Comparison of ENCODE assay signal across 8 cellular contexts in genomic region chr19:10420444-10421239, GRCh38. TPM values are rescaled to one million over a fixed set of nuclear protein-coding genes. Genes with fewer than 3 reads are reported as not detected.
DNase-seq lines count a peak whose midpoint lies in the region; ATAC-seq, FAIRE-seq and TF ChIP-seq lines count a peak whose summit lies in the region.

TSS of gene PDE4A (plus strand) at chr19:10420538. CDS start at chr19:10420765, 227 bp downstream.

- no peak within 1 kb of the TSS for H2BK120ac ChIP-seq in mesendoderm (ENCODE audit: low read depth, low read length)

- CTCF ChIA-PET in HEK293 (lab: Yijun Ruan, JAX), result interaction anchor here (0.5 to 9.1 kb wide), 9 partner anchors 9 to 1687 kb away, joined by 3 to 193 read pairs (median 4); partner anchors contain the start of gene CDC37

- H3K27ac ChIP-seq in BLaER1 treated with 17β-estradiol and CSF1 and Interleukin-3, amounts not matched to agents 10 nM and 100 nM, result peak within 1 kb of the TSS; percentile 62 to 90 (median 86)
- peak within 1 kb of the TSS; percentile 32; the same call in 1 of the 2 replicates for H3K27ac ChIP-seq in HEK293 (ENCODE audit: extremely low read depth, low read depth, low read length)
- no peak within 1 kb of the TSS for H3K27ac ChIP-seq in mesendoderm (ENCODE audit: low read depth, low read length)

- no peak for FAIRE-seq in urothelium cell line (lab: Jason Lieb, UNC)

- H3K36me3 ChIP-seq in BLaER1 treated with 17β-estradiol and CSF1 and Interleukin-3, amounts not matched to agents 10 nM and 100 nM, result no peaks in the 10 kb centered on the region
- H3K36me3 ChIP-seq in HEK293 (ENCODE audit: control insufficient read depth in 2 of 2, insufficient read depth in 1 of 2, low read length in 2 of 2), result no peaks in the 10 kb centered on the region
- no peaks in the 10 kb centered on the region for H3K36me3 ChIP-seq in mesendoderm (ENCODE audit: control insufficient read depth, insufficient read depth, low read length)

- no peak for ATAC-seq in HG02938 (IDR thresholded peaks at IDR 0.05; ENCODE audit: unreplicated experiment)

- H2BK15ac ChIP-seq in mesendoderm (replicated peaks; ENCODE audit: low read depth), result no peak within 1 kb of the TSS

- WGBS in mesendoderm (ENCODE audit: extremely low coverage, insufficient coverage, low lambda C conversion rate), result no CpG with 5 or more reads among the region's 104 CpGs

- H3K4ac ChIP-seq in mesendoderm (ENCODE audit: low read depth, low read length), result no peak within 1 kb of the TSS

- H3K79me1 ChIP-seq in mesendoderm (ENCODE audit: low read length), result no peaks in the 10 kb centered on the region

- H2BK5ac ChIP-seq in mesendoderm (ENCODE audit: low read length), result no peak within 1 kb of the TSS

- DNase-seq in T-helper 2 cell (peak in 3 of 5 experiments; percentile 42 to 88 (median 50)), cardiac fibroblast (ENCODE audit: low read depth in 2 of 2) (peak; percentile 41 to 45), mesendoderm (peak; percentile 40), urothelium cell line (ENCODE audit: low spot score) (peak; percentile 50), NCI-H1436 treated with DMSO at 0.1 percent for 48 hours (lab: John Stamatoyannopoulos, UW) (no peak)

- H3K23ac ChIP-seq in mesendoderm (ENCODE audit: low read length), result no peak within 1 kb of the TSS

- H2AK5ac ChIP-seq in mesendoderm (ENCODE audit: low read length), result no peak within 1 kb of the TSS

- H3K4me3 ChIP-seq in BLaER1 treated with 17β-estradiol and CSF1 and Interleukin-3, amounts not matched to agents 10 nM and 100 nM, result peak within 1 kb of the TSS; percentile 79 to 90 (median 84)
- H3K4me3 ChIP-seq in HEK293 (ENCODE audit: low read depth, low read length) (peak within 1 kb of the TSS; percentile 38), cardiac fibroblast (replicated peaks in 1 of 2; ENCODE audit: low read depth in 2 of 2, low read length in 2 of 2) (peak within 1 kb of the TSS; percentile 38 to 45), mesendoderm (ENCODE audit: low read length) (peak within 1 kb of the TSS; percentile 21)

- H3K56ac ChIP-seq in mesendoderm (ENCODE audit: low read length), result peak within 1 kb of the TSS; percentile 71

- H3K9ac ChIP-seq in BLaER1 treated with 17β-estradiol and CSF1 and Interleukin-3, amounts not matched to agents 10 nM and 100 nM, result peak within 1 kb of the TSS; percentile 77 to 93 (median 85)
- peak within 1 kb of the TSS; percentile 51 for H3K9ac ChIP-seq in mesendoderm (ENCODE audit: low read length)

- H3K27me3 ChIP-seq in BLaER1 treated with 17β-estradiol and CSF1 and Interleukin-3, amounts not matched to agents 10 nM and 100 nM, result peaks cover 0 to 12% (median 0%) of the 10 kb centered on the region in 11 experiments; a peak in 3 of 22 replicates
- H3K27me3 ChIP-seq in mesendoderm (ENCODE audit: insufficient read depth, low read length, poor library complexity), result peaks cover 19% of the 10 kb centered on the region

- peaks cover 0 to 54% (median 22%) of the 10 kb centered on the region in 11 experiments; a peak in 13 of 22 replicates for H4K20me1 ChIP-seq in BLaER1 treated with 17β-estradiol and CSF1 and Interleukin-3, amounts not matched to agents 10 nM and 100 nM

- no peak within 1 kb of the TSS for H4K8ac ChIP-seq in mesendoderm (ENCODE audit: low read depth, low read length)

- H4K5ac ChIP-seq in mesendoderm (ENCODE audit: low read length), result no peak within 1 kb of the TSS

- peak; percentile 85 for TF ChIP-seq CTCF in HEK293 (tag by site-specific recombination; IDR thresholded peaks at IDR 0.05)
- peak; percentile 47 for TF ChIP-seq CTCF in cardiac fibroblast (IDR thresholded peaks at IDR 0.05; ENCODE audit: low read depth, low read length)

- H3K9me3 ChIP-seq in BLaER1 treated with 17β-estradiol and CSF1 and Interleukin-3, amounts not matched to agents 10 nM and 100 nM (replicated peaks in 1 of 11), result no peaks in the 10 kb centered on the region
- no peaks in the 10 kb centered on the region for H3K9me3 ChIP-seq in HEK293 (ENCODE audit: control insufficient read depth, insufficient read depth, low read depth, low read length)

- H3K4me1 ChIP-seq in BLaER1 treated with 17β-estradiol and CSF1 and Interleukin-3, amounts not matched to agents 10 nM and 100 nM, result peaks cover 68 to 81% (median 73%) of the 10 kb centered on the region in 10 experiments
- H3K4me1 ChIP-seq in HEK293 (ENCODE audit: control insufficient read depth, insufficient read depth, low read length) (0 out of 2 replicates have a peak, but pooled peaks cover 8% of the 10 kb centered on the region), mesendoderm (ENCODE audit: control insufficient read depth, low read depth, low read length) (no peaks in the 10 kb centered on the region)

- no peak within 1 kb of the TSS for H3K18ac ChIP-seq in mesendoderm (ENCODE audit: low read length)

- POLR2A ChIA-PET in HEK293 (lab: Yijun Ruan, JAX), result interaction anchor here (0.5 to 2.1 kb wide), 4 partner anchors 17 to 288 kb away, joined by 3 to 7 read pairs (median 4); partner anchors contain the start of genes CDC37 and TYK2

- H3K4me2 ChIP-seq in BLaER1 treated with 17β-estradiol and CSF1 and Interleukin-3, amounts not matched to agents 10 nM and 100 nM, result peak within 1 kb of the TSS; percentile 94 to 100 (median 98)
- H3K4me2 ChIP-seq in mesendoderm (ENCODE audit: low read length), result peak within 1 kb of the TSS; percentile 89

- no peaks in the 10 kb centered on the region for H3K79me2 ChIP-seq in mesendoderm (ENCODE audit: control insufficient read depth, insufficient read depth, low read length)

TF ChIP-seq in HEK293, 187 proteins besides CTCF, POLR2A, EP300 and RAD21 (continues in another document):
- TF ChIP-seq ZNF19 (tag by site-specific recombination; IDR thresholded peaks at IDR 0.05; ENCODE audit: low read depth), result no peak
- TF ChIP-seq HIC1 (tag by site-specific recombination; IDR thresholded peaks at IDR 0.05), result peak; percentile 80; the same call in 1 of the 2 replicates
- no peak for TF ChIP-seq ZNF585B (tag by site-specific recombination; IDR thresholded peaks at IDR 0.05)
- no peak for TF ChIP-seq FEZF1 (tag by site-specific recombination; IDR thresholded peaks at IDR 0.05)
- no peak for TF ChIP-seq ZNF292 (tag by site-specific recombination; IDR thresholded peaks at IDR 0.05; ENCODE audit: borderline replicate concordance, low read depth)
- TF ChIP-seq KLF17 (tag by site-specific recombination; IDR thresholded peaks at IDR 0.05), result peak; percentile 53; the same call in 1 of the 2 replicates
- TF ChIP-seq ZNF677 (tag by site-specific recombination; IDR thresholded peaks at IDR 0.05), result no peak
- no peak for TF ChIP-seq ZNF426 (tag by site-specific recombination; IDR thresholded peaks at IDR 0.05)
- peak; percentile 67; the same call in 1 of the 2 replicates for TF ChIP-seq ZNF449 (tag by site-specific recombination; IDR thresholded peaks at IDR 0.05)
- TF ChIP-seq ZNF785 (tag by site-specific recombination; IDR thresholded peaks at IDR 0.05), result no peak
- TF ChIP-seq ZNF514 (tag by site-specific recombination; IDR thresholded peaks at IDR 0.05), result no peak
- no peak; the same call in 1 of the 2 replicates for TF ChIP-seq KLF7 (tag by site-specific recombination; IDR thresholded peaks at IDR 0.05; ENCODE audit: borderline replicate concordance)
- no peak for TF ChIP-seq ZSCAN18 (tag by site-specific recombination; IDR thresholded peaks at IDR 0.05)

RNA-seq across cellular contexts. Expression of gene PDE4A, which starts in this region (rescaled TPM):
- 1.4 TPM for polyA plus RNA-seq in mesendoderm (2013, experiment 1 of 2)
- polyA plus RNA-seq in mesendoderm (2013, experiment 2 of 2), result 1.4 TPM

Comparison
In these comparisons a context has a peak if more than half of its experiments do, and no peak if none do; other contexts are left out.
1. H3K4me3 ChIP-seq: peak in every context shown above with its lines; median percentile 84 in BLaER1 treated with 17β-estradiol and CSF1 and Interleukin-3, amounts not matched to agents 10 nM and 100 nM; 42 in cardiac fibroblast; 38 in HEK293; 21 in mesendoderm.